In genomic region chr1:68758666-68759209, GRCh38 we compare ENCODE assay signal across 1 cellular context.
TF ChIP-seq lines count a peak whose summit lies in the region.

No MANE protein-coding gene starts in this region.

TF ChIP-seq in GM23338, 12 proteins besides CTCF, POLR2A, EP300 and RAD21 (continued from another document):
- TF ChIP-seq ZNF462 (CRISPR knock-in tag; IDR thresholded peaks at IDR 0.05) (no peak), CREB1 (CRISPR knock-in tag; IDR thresholded peaks at IDR 0.05; ENCODE audit: low read depth) (no peak), STAT1 (IDR thresholded peaks at IDR 0.05; ENCODE audit: unreplicated experiment) (no peak), NANOG (IDR thresholded peaks at IDR 0.05; ENCODE audit: borderline replicate concordance) (no peak), JUNB (IDR thresholded peaks at IDR 0.05; ENCODE audit: unreplicated experiment) (no peak), REST (IDR thresholded peaks at IDR 0.05; ENCODE audit: unreplicated experiment) (no peak), ETS1 (IDR thresholded peaks at IDR 0.05) (no peak), ZNF114 (CRISPR knock-in tag; IDR thresholded peaks at IDR 0.05) (no peak)
